In genomic region chr1:94036721-94037120, GRCh38 we compare ENCODE assay signal across 1 cellular context.
TF ChIP-seq lines count a peak whose summit lies in the region.

No MANE protein-coding gene starts in this region.

TF ChIP-seq in GM12878, 131 proteins besides CTCF, POLR2A, EP300 and RAD21 (continued from another document):
- TF ChIP-seq REST (IDR thresholded peaks at IDR 0.05; ENCODE audit: low read depth, low read length) (no peak), CEBPB (IDR thresholded peaks at IDR 0.05; ENCODE audit: borderline replicate concordance in 1 of 2, low read depth in 2 of 2, low read length in 2 of 2) (peak in 1 of 2 experiments; percentile 37; a peak in 1 of 4 replicates), CEBPZ (IDR thresholded peaks at IDR 0.05; ENCODE audit: low read depth, low read length) (no peak), FOXM1 (IDR thresholded peaks at IDR 0.05; ENCODE audit: low read depth, low read length) (peak; percentile 52; the same call in 1 of the 2 replicates), JUND (IDR thresholded peaks at IDR 0.05; ENCODE audit: low read depth, low read length) (no peak), JUNB (IDR thresholded peaks at IDR 0.05) (peak; percentile 57), MEF2A (IDR thresholded peaks at IDR 0.05; ENCODE audit: insufficient read depth, low read depth, low read length) (peak; percentile 83), POLR2AphosphoS5 (IDR thresholded peaks at IDR 0.05; ENCODE audit: low read length) (no peak), ZNF384 (IDR thresholded peaks at IDR 0.05; ENCODE audit: borderline replicate concordance, low read depth, low read length) (no peak), RB1 (IDR thresholded peaks at IDR 0.05; ENCODE audit: borderline replicate concordance) (no peak), ATF3 (IDR thresholded peaks at IDR 0.05; ENCODE audit: borderline replicate concordance, extremely low read depth, low read depth, low read length) (no peak), SRF (IDR thresholded peaks at IDR 0.05; ENCODE audit: low read depth in 2 of 2, low read length in 2 of 2) (no peak), CHD4 (IDR thresholded peaks at IDR 0.05) (no peak), ZBED1 (IDR thresholded peaks at IDR 0.05; ENCODE audit: borderline replicate concordance) (peak; percentile 35; the same call in 1 of the 2 replicates), ATF2 (IDR thresholded peaks at IDR 0.05; ENCODE audit: low read length) (peak; percentile 51; the same call in 1 of the 2 replicates), CBFB (IDR thresholded peaks at IDR 0.05; ENCODE audit: low read depth) (0 out of 2 replicates have a peak, but pooled peaks have one; percentile 42)
